ENCODE assay signal across 36 cellular contexts in the genomic region with DNA sequence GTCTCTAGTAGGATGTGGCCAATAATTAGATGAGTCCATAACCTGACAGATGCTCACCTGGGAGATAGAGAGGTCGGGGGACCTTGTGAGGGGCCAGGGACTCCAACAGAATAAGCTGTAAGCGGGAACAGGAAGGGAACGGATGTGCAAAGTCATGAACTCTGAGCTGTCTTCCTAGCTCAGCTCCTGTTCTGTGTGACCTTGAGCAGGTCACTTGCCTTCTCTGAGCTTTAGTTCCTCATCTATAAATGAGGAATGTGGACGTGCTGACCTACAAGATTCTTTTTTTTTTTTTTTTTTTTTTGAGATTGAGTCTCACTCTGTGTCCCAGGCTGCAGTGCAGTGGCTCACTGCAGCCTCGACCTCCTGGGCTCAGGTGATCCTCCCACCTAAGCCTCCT.
"Had no signal": no experiment of that assay in that cellular context is flagged by ENCODE, and none has a peak within 500 bp of the region (broad histone marks: within the 10 kb centered on the region; RNA-seq: fewer than 3 reads in every experiment).

No MANE protein-coding gene starts in this region.

- ATAC-seq: activated CD4-positive, alpha-beta T cell treated with anti-CD3 and anti-CD28 coated beads for 36 hours; activated CD8-positive, alpha-beta memory T cell treated with anti-CD3 and anti-CD28 coated beads, Interleukin-2, amount 10 ng/mL, durations not matched to agents 7 days and 5 days; activated CD8-positive, alpha-beta T cell treated with anti-CD3 and anti-CD28 coated beads, Interleukin-2, amount 10 ng/mL, durations not matched to agents 7 days and 5 days; activated naive CD8-positive, alpha-beta T cell treated with anti-CD3 and anti-CD28 coated beads, Interleukin-2, amount 50 U/mL, for 24 hours; body of pancreas; heart left ventricle; T-helper 17 cell had no signal

- H3K4me3 ChIP-seq: adrenal gland, body of pancreas, heart left ventricle had no signal

- FAIRE-seq: colon, endometrium, endothelial cell of umbilical vein, frontal cortex had no signal

- H3K27me3 Mint-ChIP-seq: activated naive CD4-positive, alpha-beta T cell treated with anti-CD3 and anti-CD28 coated beads, Interleukin-2, amount 50 U/mL, for 24 hours; activated naive CD8-positive, alpha-beta T cell treated with anti-CD3 and anti-CD28 coated beads, Interleukin-2, amount 50 U/mL, for 24 hours had no signal

- DNase-seq: activated CD4-positive, alpha-beta memory T cell treated with anti-CD3 and anti-CD28 coated beads for 36 hours; activated CD4-positive, alpha-beta T cell treated with anti-CD3 and anti-CD28 coated beads for 36 hours; activated CD4-positive, alpha-beta T cell treated with anti-CD3 and anti-CD28 coated beads, Interleukin-2, amount 10 ng/mL, durations not matched to agents 24 days and 14 days; activated CD4-positive, CD25-positive, alpha-beta regulatory T cell; activated CD4-positive, CD25-positive, alpha-beta regulatory T cell treated with anti-CD3 and anti-CD28 coated beads, Interleukin-2, amount 50 U/mL, for 72 hours; activated CD8-positive, alpha-beta memory T cell treated with anti-CD3 and anti-CD28 coated beads, Interleukin-2, amount 10 ng/mL, durations not matched to agents 7 days and 5 days; activated CD8-positive, alpha-beta memory T cell treated with anti-CD3 and anti-CD28 coated beads, Interleukin-2, amount 50 U/mL, for 4 hours; activated CD8-positive, alpha-beta T cell treated with anti-CD3 and anti-CD28 coated beads, Interleukin-2, amount 10 ng/mL, durations not matched to agents 7 days and 5 days; activated effector memory CD4-positive, alpha-beta T cell treated with anti-CD3 and anti-CD28 coated beads, Interleukin-2, amount 50 U/mL, for 16 hours; activated naive CD4-positive, alpha-beta T cell treated with anti-CD3 and anti-CD28 coated beads for 36 hours; activated naive CD8-positive, alpha-beta T cell treated with anti-CD3 and anti-CD28 coated beads for 36 hours; activated naive CD8-positive, alpha-beta T cell treated with anti-CD3 and anti-CD28 coated beads, Interleukin-2, amount 50 U/mL, for 24 hours; activated T-cell treated with anti-CD3 and anti-CD28 coated beads, Interleukin-2, amount 50 U/mL, for 1 hour; activated T-cell treated with anti-CD3 and anti-CD28 coated beads, Interleukin-2, amount 50 U/mL, for 48 hours; adrenal gland; amygdala; aorta; body of pancreas; caudate nucleus; cortex of kidney; effector CD8-positive, alpha-beta T cell; foreskin fibroblast; glutamatergic neuron; heart left ventricle; T-helper 1 cell; T-helper 17 cell; T1000 had no signal

- H3K4me1 ChIP-seq: adrenal gland, body of pancreas, heart left ventricle had no signal

- H3K27ac ChIP-seq: adrenal gland, body of pancreas, epithelial cell of prostate, heart left ventricle had no signal

- H3K9me3 Mint-ChIP-seq: activated naive CD4-positive, alpha-beta T cell treated with anti-CD3 and anti-CD28 coated beads, Interleukin-2, amount 50 U/mL, for 24 hours; activated naive CD8-positive, alpha-beta T cell treated with anti-CD3 and anti-CD28 coated beads for 36 hours; activated naive CD8-positive, alpha-beta T cell treated with anti-CD3 and anti-CD28 coated beads, Interleukin-2, amount 50 U/mL, for 24 hours; activated T-helper 1 cell treated with anti-CD3 and anti-CD28 coated beads, Interleukin-12 subunit alpha, Interleukin-12 subunit beta, Interleukin-2, Interleukin-4 antibody, amounts not matched to agents 30 ng/mL and 10 ng/mL and 1 ng/mL, durations not matched to agents 14 hours and 24 hours and 36 hours; activated T-helper 2 cell treated with anti-CD3 and anti-CD28 coated beads, Interferon-gamma antibody, Interleukin-2, Interleukin-4, amounts not matched to agents 10 μg/mL and 5 μg/mL and 100 μg/mL, durations not matched to agents 14 hours and 24 hours and 36 hours; T-helper 2 cell treated with Interferon-gamma antibody and Interleukin-4, amounts not matched to agents 5 μg/mL and 100 μg/mL, for 36 hours had no signal

- H3K9me3 ChIP-seq: adrenal gland, body of pancreas, heart left ventricle had no signal

- H3K4me1 Mint-ChIP-seq: activated CD4-positive, alpha-beta T cell treated with anti-CD3 and anti-CD28 coated beads for 36 hours; activated CD4-positive, alpha-beta T cell treated with anti-CD3 and anti-CD28 coated beads, Interleukin-2, amount 10 ng/mL, durations not matched to agents 24 days and 14 days; activated naive CD4-positive, alpha-beta T cell treated with anti-CD3 and anti-CD28 coated beads, Interleukin-2, amount 50 U/mL, for 24 hours; activated naive CD8-positive, alpha-beta T cell treated with anti-CD3 and anti-CD28 coated beads for 36 hours; activated naive CD8-positive, alpha-beta T cell treated with anti-CD3 and anti-CD28 coated beads, Interleukin-2, amount 50 U/mL, for 24 hours; T-helper 17 cell had no signal

- H3K27ac Mint-ChIP-seq: activated CD4-positive, alpha-beta memory T cell treated with anti-CD3 and anti-CD28 coated beads for 36 hours; activated CD4-positive, alpha-beta T cell treated with anti-CD3 and anti-CD28 coated beads for 36 hours; activated CD4-positive, alpha-beta T cell treated with anti-CD3 and anti-CD28 coated beads, Interleukin-2, amount 10 ng/mL, durations not matched to agents 24 days and 14 days; activated CD8-positive, alpha-beta memory T cell treated with anti-CD3 and anti-CD28 coated beads, Interleukin-2, amount 10 ng/mL, durations not matched to agents 7 days and 5 days; activated CD8-positive, alpha-beta T cell treated with anti-CD3 and anti-CD28 coated beads, Interleukin-2, amount 10 ng/mL, durations not matched to agents 7 days and 5 days; activated naive CD4-positive, alpha-beta T cell treated with anti-CD3 and anti-CD28 coated beads for 36 hours; activated naive CD4-positive, alpha-beta T cell treated with anti-CD3 and anti-CD28 coated beads, Interleukin-2, amount 50 U/mL, for 24 hours; activated naive CD8-positive, alpha-beta T cell treated with anti-CD3 and anti-CD28 coated beads for 36 hours; activated naive CD8-positive, alpha-beta T cell treated with anti-CD3 and anti-CD28 coated beads, Interleukin-2, amount 50 U/mL, for 24 hours; activated T-helper 1 cell treated with anti-CD3 and anti-CD28 coated beads, Interleukin-12 subunit alpha, Interleukin-12 subunit beta, Interleukin-2, Interleukin-4 antibody, amounts not matched to agents 30 ng/mL and 10 ng/mL and 1 ng/mL, durations not matched to agents 14 hours and 24 hours and 36 hours; activated T-helper 2 cell treated with anti-CD3 and anti-CD28 coated beads, Interferon-gamma antibody, Interleukin-2, Interleukin-4, amounts not matched to agents 10 μg/mL and 5 μg/mL and 100 μg/mL, durations not matched to agents 14 hours and 24 hours and 36 hours; T-helper 17 cell; T-helper 2 cell treated with Interferon-gamma antibody and Interleukin-4, amounts not matched to agents 5 μg/mL and 100 μg/mL, for 36 hours had no signal

- H3K4me3 Mint-ChIP-seq: activated CD4-positive, alpha-beta memory T cell treated with anti-CD3 and anti-CD28 coated beads for 36 hours; activated CD4-positive, alpha-beta T cell treated with anti-CD3 and anti-CD28 coated beads for 36 hours; activated CD4-positive, alpha-beta T cell treated with anti-CD3 and anti-CD28 coated beads, Interleukin-2, amount 10 ng/mL, durations not matched to agents 24 days and 14 days; activated CD8-positive, alpha-beta memory T cell treated with anti-CD3 and anti-CD28 coated beads, Interleukin-2, amount 10 ng/mL, durations not matched to agents 7 days and 5 days; activated CD8-positive, alpha-beta T cell treated with anti-CD3 and anti-CD28 coated beads, Interleukin-2, amount 10 ng/mL, durations not matched to agents 7 days and 5 days; activated naive CD4-positive, alpha-beta T cell treated with anti-CD3 and anti-CD28 coated beads for 36 hours; activated naive CD4-positive, alpha-beta T cell treated with anti-CD3 and anti-CD28 coated beads, Interleukin-2, amount 50 U/mL, for 24 hours; activated naive CD8-positive, alpha-beta T cell treated with anti-CD3 and anti-CD28 coated beads for 36 hours; activated naive CD8-positive, alpha-beta T cell treated with anti-CD3 and anti-CD28 coated beads, Interleukin-2, amount 50 U/mL, for 24 hours; activated T-helper 1 cell treated with anti-CD3 and anti-CD28 coated beads, Interleukin-12 subunit alpha, Interleukin-12 subunit beta, Interleukin-2, Interleukin-4 antibody, amounts not matched to agents 30 ng/mL and 10 ng/mL and 1 ng/mL, durations not matched to agents 14 hours and 24 hours and 36 hours; T-helper 17 cell; T-helper 2 cell treated with Interferon-gamma antibody and Interleukin-4, amounts not matched to agents 5 μg/mL and 100 μg/mL, for 36 hours had no signal

- H3K27me3 ChIP-seq: adrenal gland, body of pancreas, heart left ventricle had no signal

- H3K36me3 ChIP-seq: adrenal gland, heart left ventricle had no signal

- H3K36me3 Mint-ChIP-seq: activated CD8-positive, alpha-beta memory T cell treated with anti-CD3 and anti-CD28 coated beads, Interleukin-2, amount 10 ng/mL, durations not matched to agents 7 days and 5 days; activated naive CD4-positive, alpha-beta T cell treated with anti-CD3 and anti-CD28 coated beads, Interleukin-2, amount 50 U/mL, for 24 hours; activated naive CD8-positive, alpha-beta T cell treated with anti-CD3 and anti-CD28 coated beads for 36 hours had no signal
